ENCODE assay signal across 1 cellular context in genomic region chr20:64101731-64102621, GRCh38.
TF ChIP-seq lines count a peak whose summit lies in the region.

No MANE protein-coding gene starts in this region.

TF ChIP-seq in HepG2, 621 proteins besides CTCF, POLR2A, EP300 and RAD21 (continued from another document and continues in another):
- TF ChIP-seq BCL3 (CRISPR knock-in tag; IDR thresholded peaks at IDR 0.05) (0 out of 2 replicates have a peak, but pooled peaks have one; percentile 62), RARA (CRISPR knock-in tag; IDR thresholded peaks at IDR 0.05) (no peak), IRX3 (CRISPR knock-in tag; IDR thresholded peaks at IDR 0.05; ENCODE audit: borderline replicate concordance, low read depth) (no peak), ZNF264 (CRISPR knock-in tag; IDR thresholded peaks at IDR 0.05) (no peak), UBTF (CRISPR knock-in tag; IDR thresholded peaks at IDR 0.05) (peak; percentile 42; the same call in 1 of the 2 replicates), ZSCAN22 (CRISPR knock-in tag; IDR thresholded peaks at IDR 0.05) (no peak), SMARCE1 (IDR thresholded peaks at IDR 0.05; ENCODE audit: borderline replicate concordance) (no peak), ZBTB49 (CRISPR knock-in tag; IDR thresholded peaks at IDR 0.05; ENCODE audit: borderline replicate concordance) (no peak), FOSL2 (CRISPR knock-in tag; IDR thresholded peaks at IDR 0.05) (peak; percentile 15; the same call in 1 of the 2 replicates), JUNB (CRISPR knock-in tag; IDR thresholded peaks at IDR 0.05; ENCODE audit: borderline replicate concordance) (no peak), SATB2 (CRISPR knock-in tag; IDR thresholded peaks at IDR 0.05) (no peak), ADNP (CRISPR knock-in tag; IDR thresholded peaks at IDR 0.05) (0 out of 2 replicates have a peak, but pooled peaks have one; percentile 17), EEA1 (CRISPR knock-in tag; IDR thresholded peaks at IDR 0.05; ENCODE audit: borderline replicate concordance) (no peak), ZNF143 (CRISPR knock-in tag; IDR thresholded peaks at IDR 0.05) (no peak), ZKSCAN5 (CRISPR knock-in tag; IDR thresholded peaks at IDR 0.05) (no peak), KDM4B (CRISPR knock-in tag; IDR thresholded peaks at IDR 0.05) (no peak), ZNF644 (CRISPR knock-in tag; IDR thresholded peaks at IDR 0.05; ENCODE audit: low read depth) (no peak), KLF11 (CRISPR knock-in tag; IDR thresholded peaks at IDR 0.05) (no peak), NR0B2 (CRISPR knock-in tag; IDR thresholded peaks at IDR 0.05) (no peak), MEIS1 (CRISPR knock-in tag; IDR thresholded peaks at IDR 0.05; ENCODE audit: borderline replicate concordance) (peak; percentile 54; the same call in 1 of the 2 replicates), RAD51 (IDR thresholded peaks at IDR 0.05; ENCODE audit: borderline replicate concordance) (no peak), ZNF773 (CRISPR knock-in tag; IDR thresholded peaks at IDR 0.05; ENCODE audit: borderline replicate concordance) (no peak), ZNF572 (CRISPR knock-in tag; IDR thresholded peaks at IDR 0.05) (no peak), MAZ (IDR thresholded peaks at IDR 0.05; ENCODE audit: borderline replicate concordance, low read depth, low read length) (no peak), MAZ (CRISPR knock-in tag; IDR thresholded peaks at IDR 0.05; ENCODE audit: low read depth) (peak; percentile 64), FOXK1 (CRISPR knock-in tag; IDR thresholded peaks at IDR 0.05; ENCODE audit: borderline replicate concordance, low read depth) (no peak), MIER3 (CRISPR knock-in tag; IDR thresholded peaks at IDR 0.05; ENCODE audit: borderline replicate concordance) (no peak), JDP2 (CRISPR knock-in tag; IDR thresholded peaks at IDR 0.05; ENCODE audit: borderline replicate concordance) (no peak), PRPF4 (IDR thresholded peaks at IDR 0.05; ENCODE audit: low read depth, low read length, poor library complexity, severe bottlenecking) (no peak), ARNT (IDR thresholded peaks at IDR 0.05) (no peak), ZNF329 (CRISPR knock-in tag; IDR thresholded peaks at IDR 0.05; ENCODE audit: low read depth) (no peak), ISX (CRISPR knock-in tag; conservative IDR thresholded peaks at IDR 0.05) (no peak), ZBTB1 (CRISPR knock-in tag; IDR thresholded peaks at IDR 0.05; ENCODE audit: borderline replicate concordance) (no peak), TP53 (CRISPR knock-in tag; conservative IDR thresholded peaks at IDR 0.05) (no peak), ETV6 (CRISPR knock-in tag; conservative IDR thresholded peaks at IDR 0.05) (no peak), ZNF7 (CRISPR knock-in tag; IDR thresholded peaks at IDR 0.05) (no peak), SP2 (CRISPR knock-in tag; IDR thresholded peaks at IDR 0.05) (no peak), ZC3H4 (CRISPR knock-in tag; IDR thresholded peaks at IDR 0.05; ENCODE audit: borderline replicate concordance) (no peak), ZNF281 (CRISPR knock-in tag; IDR thresholded peaks at IDR 0.05; ENCODE audit: borderline replicate concordance) (no peak), ZNF703 (CRISPR knock-in tag; IDR thresholded peaks at IDR 0.05; ENCODE audit: borderline replicate concordance) (no peak), SPEN (CRISPR knock-in tag; IDR thresholded peaks at IDR 0.05; ENCODE audit: low read depth) (peak; percentile 56), TAF15 (IDR thresholded peaks at IDR 0.05; ENCODE audit: low read depth, low read length, poor library complexity, severe bottlenecking) (peak; percentile 55), THYN1 (CRISPR knock-in tag; IDR thresholded peaks at IDR 0.05; ENCODE audit: borderline replicate concordance, low read depth) (no peak), ZNF674 (CRISPR knock-in tag; IDR thresholded peaks at IDR 0.05; ENCODE audit: low read depth) (no peak), RFX1 (IDR thresholded peaks at IDR 0.05) (no peak), ZBTB4 (CRISPR knock-in tag; IDR thresholded peaks at IDR 0.05; ENCODE audit: borderline replicate concordance) (no peak), ZNF724P (CRISPR knock-in tag; IDR thresholded peaks at IDR 0.05; ENCODE audit: borderline replicate concordance) (no peak), BORCS8-MEF2B (CRISPR knock-in tag; IDR thresholded peaks at IDR 0.05) (peak; percentile 40; the same call in 1 of the 2 replicates), MTA3 (CRISPR knock-in tag; IDR thresholded peaks at IDR 0.05) (no peak), TCF7 (IDR thresholded peaks at IDR 0.05; ENCODE audit: low read depth) (no peak), TRIM24 (CRISPR knock-in tag; IDR thresholded peaks at IDR 0.05) (no peak), CBX1 (IDR thresholded peaks at IDR 0.05; ENCODE audit: low read depth) (peak; percentile 49), ZNF672 (CRISPR knock-in tag; IDR thresholded peaks at IDR 0.05) (no peak), NFIB (CRISPR knock-in tag; IDR thresholded peaks at IDR 0.05; ENCODE audit: borderline replicate concordance) (0 out of 2 replicates have a peak, but pooled peaks have one; percentile 37), HOXA7 (CRISPR knock-in tag; IDR thresholded peaks at IDR 0.05) (no peak)
- TF ChIP-seq, protein P1, sequence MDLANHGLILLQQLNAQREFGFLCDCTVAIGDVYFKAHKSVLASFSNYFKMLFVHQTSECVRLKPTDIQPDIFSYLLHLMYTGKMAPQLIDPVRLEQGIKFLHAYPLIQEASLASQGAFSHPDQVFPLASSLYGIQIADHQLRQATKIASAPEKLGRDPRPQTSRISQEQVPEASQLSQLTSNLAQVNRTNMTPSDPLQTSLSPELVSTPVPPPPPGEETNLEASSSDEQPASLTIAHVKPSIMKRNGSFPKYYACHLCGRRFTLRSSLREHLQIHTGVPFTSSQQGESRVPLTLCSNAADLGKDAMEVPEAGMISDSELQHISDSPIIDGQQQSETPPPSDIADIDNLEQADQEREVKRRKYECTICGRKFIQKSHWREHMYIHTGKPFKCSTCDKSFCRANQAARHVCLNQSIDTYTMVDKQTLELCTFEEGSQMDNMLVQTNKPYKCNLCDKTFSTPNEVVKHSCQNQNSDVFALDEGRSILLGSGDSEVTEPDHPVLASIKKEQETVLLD (CRISPR knock-in tag; IDR thresholded peaks at IDR 0.05; ENCODE audit: low read depth), result no peak
- TF ChIP-seq, protein P2, sequence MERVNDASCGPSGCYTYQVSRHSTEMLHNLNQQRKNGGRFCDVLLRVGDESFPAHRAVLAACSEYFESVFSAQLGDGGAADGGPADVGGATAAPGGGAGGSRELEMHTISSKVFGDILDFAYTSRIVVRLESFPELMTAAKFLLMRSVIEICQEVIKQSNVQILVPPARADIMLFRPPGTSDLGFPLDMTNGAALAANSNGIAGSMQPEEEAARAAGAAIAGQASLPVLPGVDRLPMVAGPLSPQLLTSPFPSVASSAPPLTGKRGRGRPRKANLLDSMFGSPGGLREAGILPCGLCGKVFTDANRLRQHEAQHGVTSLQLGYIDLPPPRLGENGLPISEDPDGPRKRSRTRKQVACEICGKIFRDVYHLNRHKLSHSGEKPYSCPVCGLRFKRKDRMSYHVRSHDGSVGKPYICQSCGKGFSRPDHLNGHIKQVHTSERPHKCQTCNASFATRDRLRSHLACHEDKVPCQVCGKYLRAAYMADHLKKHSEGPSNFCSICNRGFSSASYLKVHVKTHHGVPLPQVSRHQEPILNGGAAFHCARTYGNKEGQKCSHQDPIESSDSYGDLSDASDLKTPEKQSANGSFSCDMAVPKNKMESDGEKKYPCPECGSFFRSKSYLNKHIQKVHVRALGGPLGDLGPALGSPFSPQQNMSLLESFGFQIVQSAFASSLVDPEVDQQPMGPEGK (CRISPR knock-in tag; IDR thresholded peaks at IDR 0.05), result peak; percentile 36
